8 cellular contexts compared by ENCODE assay signal in genomic region chr2:222368280-222368679, GRCh38. TPM values are rescaled to one million over a fixed set of nuclear protein-coding genes. Genes with fewer than 3 reads are reported as not detected.
A peak's percentile ranks its signal among the peaks of the same experiment; 100 is the strongest.
DNase-seq lines count a peak whose midpoint lies in the region; ATAC-seq, FAIRE-seq and TF ChIP-seq lines count a peak whose summit lies in the region.
"Not testable (repeated sequence)": the region's sequence is repeated elsewhere in the genome, so short reads cannot be mapped to it uniquely, and the experiment has no call there.
"Had no signal": no experiment of that assay in that cellular context is flagged by ENCODE, and none has a peak within 500 bp of the region (broad histone marks: within the 10 kb centered on the region; RNA-seq: fewer than 3 reads in every experiment).

No MANE protein-coding gene starts in this region.

- not testable (repeated sequence) for H3K9me3 ChIP-seq in colonic mucosa; HepG2 (ENCODE audit: low read length)

- intact Hi-C loops in colonic mucosa (cut with DNase I); left ventricle myocardium superior (cut with micrococcal nuclease); HepG2 (cut with micrococcal nuclease; ENCODE audit: unreplicated experiment): not testable (repeated sequence)

- not testable (repeated sequence) for H3K36me3 ChIP-seq in GM23338 (ENCODE audit: insufficient read depth); colonic mucosa; HepG2 (replicated peaks in 1 of 2; ENCODE audit: control insufficient read depth in 1 of 2, insufficient read depth in 2 of 2, low read length in 2 of 2)

- not testable (repeated sequence) for TF ChIP-seq CTCF in GM23338 (conservative IDR thresholded peaks at IDR 0.05; ENCODE audit: low read depth in 2 of 2); colonic mucosa (IDR thresholded peaks at IDR 0.05); HepG2 (CRISPR knock-in tag; IDR thresholded peaks at IDR 0.05); progenitor cell of endocrine pancreas (IDR thresholded peaks at IDR 0.05; ENCODE audit: unreplicated experiment)

- not testable (repeated sequence) for BruUV-seq in HepG2 (replicated peaks; lab: Mats Ljungman, UMichigan)

- POLR2A ChIA-PET in HepG2 (lab: Yijun Ruan, JAX), result not testable (repeated sequence)

- H3K4me1 ChIP-seq in GM23338 (ENCODE audit: insufficient read depth), result peaks cover 11% of the 10 kb centered on the region; the same call in 1 of the 2 replicates
- H3K4me1 ChIP-seq in colonic mucosa, result not testable (repeated sequence)
- H3K4me1 ChIP-seq in HepG2 (ENCODE audit: insufficient read depth, low read length), result peaks cover 12% of the 10 kb centered on the region; the same call in 1 of the 2 replicates

- H3K36me3 Mint-ChIP-seq in GM23338 (ENCODE audit: low read depth), result peaks cover 19% of the 10 kb centered on the region; the same call in 1 of the 3 replicates
- not testable (repeated sequence) for H3K36me3 Mint-ChIP-seq in progenitor cell of endocrine pancreas (ENCODE audit: insufficient read depth)

- H3K9me2 ChIP-seq in GM23338 (ENCODE audit: insufficient read depth), result peaks cover 13% of the 10 kb centered on the region

- 3% methylated on average over 8 of the region's 8 CpGs for WGBS in HepG2 (ENCODE audit: low lambda C conversion rate)

- H3K27ac Mint-ChIP-seq in GM23338, progenitor cell of endocrine pancreas: not testable (repeated sequence)

- peaks cover 14% of the 10 kb centered on the region for H3K9me3 Mint-ChIP-seq in GM23338
- peaks cover 22% of the 10 kb centered on the region for H3K9me3 Mint-ChIP-seq in progenitor cell of endocrine pancreas (ENCODE audit: low read depth)

- not testable (repeated sequence) for FAIRE-seq in HepG2 (lab: Jason Lieb, UNC)

- peak overlapping the region; percentile 70 for H3K4me2 ChIP-seq in GM23338
- not testable (repeated sequence) for H3K4me2 ChIP-seq in HepG2 (ENCODE audit: low read depth, low read length)

- H3K27me3 Mint-ChIP-seq in GM23338 (ENCODE audit: insufficient read depth, low read depth, poor library complexity), result peaks cover 11% of the 10 kb centered on the region
- not testable (repeated sequence) for H3K27me3 Mint-ChIP-seq in progenitor cell of endocrine pancreas

- peaks cover 11% of the 10 kb centered on the region; the same call in 2 of the 3 replicates for H3K4me1 Mint-ChIP-seq in GM23338
- H3K4me1 Mint-ChIP-seq in progenitor cell of endocrine pancreas (ENCODE audit: low read depth), result not testable (repeated sequence)

- in situ Hi-C loops in HepG2 (cut with HindIII; ENCODE audit: extremely low pct_ligation_motif_present, low pct_unique_long_range_greater_than_20kb), result not testable (repeated sequence)

- not testable (repeated sequence) for H4K20me1 ChIP-seq in GM23338 (replicated peaks; ENCODE audit: insufficient read depth); HepG2 (ENCODE audit: insufficient read depth, low read length)

- H3F3A ChIP-seq in GM23338 (replicated peaks; ENCODE audit: low read depth), result not testable (repeated sequence)

- 0 out of 3 replicates have a peak, but pooled peaks have one; percentile 29 for ATAC-seq in GM23338
- not testable (repeated sequence) for ATAC-seq in left ventricle myocardium superior, HepG2

- H3K79me2 ChIP-seq in GM23338 (replicated peaks; ENCODE audit: insufficient read depth); HepG2 (ENCODE audit: insufficient read depth, low read length): not testable (repeated sequence)

- H3K27me3 ChIP-seq in GM23338 (ENCODE audit: insufficient read depth); colonic mucosa; HepG2 (ENCODE audit: control insufficient read depth in 1 of 2, insufficient read depth in 2 of 2, low read length in 2 of 2): not testable (repeated sequence)

- H3K4me3 ChIP-seq in GM23338, result peak overlapping the region; percentile 34
- peak overlapping the region; percentile 10 for H3K4me3 ChIP-seq in colonic mucosa
- H3K4me3 ChIP-seq in HepG2 (replicated peaks in 1 of 3; ENCODE audit: insufficient read depth in 1 of 3, low read depth in 2 of 3, low read length in 3 of 3), result not testable (repeated sequence)

- peak; percentile 52 for DNase-seq in GM23338 (ENCODE audit: low spot score)
- DNase-seq in NCI-H2029 (lab: John Stamatoyannopoulos, UW), result peak; percentile 17
- peak; percentile 23 for DNase-seq in NCI-H748 treated with DMSO at 0.1 percent for 48 hours (lab: John Stamatoyannopoulos, UW)
- DNase-seq in colonic mucosa, result peak; percentile 81
- peak; percentile 19 for DNase-seq in left ventricle myocardium superior
- DNase-seq in HepG2 (ENCODE audit: low spot score), result peak; percentile 12
- DNase-seq in progenitor cell of endocrine pancreas (ENCODE audit: low spot score, unreplicated experiment), result peak; percentile 14

- peak overlapping the region; percentile 91 for H2AFZ ChIP-seq in GM23338
- H2AFZ ChIP-seq in HepG2 (ENCODE audit: low read length), result not testable (repeated sequence)

- H3K4me3 Mint-ChIP-seq in GM23338, result not testable (repeated sequence)
- peak overlapping the region; percentile 33 for H3K4me3 Mint-ChIP-seq in progenitor cell of endocrine pancreas (ENCODE audit: low read depth)

- CTCF ChIA-PET in HepG2 (lab: Yijun Ruan, JAX; ENCODE audit: low intra/inter-chr PET ratio, low total read pairs), result not testable (repeated sequence)

- TF ChIP-seq POLR2A in HepG2 (IDR thresholded peaks at IDR 0.05; ENCODE audit: insufficient read depth in 1 of 2, low read depth in 2 of 2, low read length in 2 of 2), result not testable (repeated sequence)

- not testable (repeated sequence) for TF ChIP-seq EP300 in HepG2 (IDR thresholded peaks at IDR 0.05; ENCODE audit: low read depth in 2 of 2, low read length in 2 of 2); HepG2 (CRISPR knock-in tag; IDR thresholded peaks at IDR 0.05; ENCODE audit: borderline replicate concordance)

- not testable (repeated sequence) for TF ChIP-seq RAD21 in HepG2 (CRISPR knock-in tag; IDR thresholded peaks at IDR 0.05)

- not testable (repeated sequence) for H3K9ac ChIP-seq in colonic mucosa (ENCODE audit: low read depth in 2 of 2, low read length in 2 of 2); HepG2 (ENCODE audit: insufficient read depth, low read depth, low read length)

- H3K27ac ChIP-seq in GM23338 (ENCODE audit: low read depth); HepG2 (ENCODE audit: extremely low read length, insufficient read depth, low read length): not testable (repeated sequence)
- peak overlapping the region; percentile 32 for H3K27ac ChIP-seq in colonic mucosa

TF ChIP-seq in GM23338, 12 proteins besides CTCF, POLR2A, EP300 and RAD21:
- TF ChIP-seq CREB1 (CRISPR knock-in tag; IDR thresholded peaks at IDR 0.05; ENCODE audit: low read depth), result 0 out of 2 replicates have a peak, but pooled peaks have one; percentile 6
TF ChIP-seq in GM23338: peak in this region for 1; not testable (repeated sequence) for 11.

RNA-seq across cellular contexts. Expression of gene SGPP2, which starts 56.1 kb away (rescaled TPM):
- not detected in 2 replicates for total RNA-seq in GM23338 (2014; rRNA removed; shearing (Covaris generic))
- polyA plus RNA-seq in GM23338 (2016; fragmentation: Nextera tagmentation; extraction: Ambion mirVana) (0.08 and 0.09 TPM in 2 replicates), HepG2 (2011; rRNA removed) (not detected in 2 replicates)
- total RNA-seq in colonic mucosa (10 to 100 TPM; 54.0 to 96.5 TPM), left ventricle myocardium superior (30.6 TPM), HepG2 (2016; rRNA removed; fragmentation: Illumina TruSeq; extraction: Trizol) (not detected in 2 replicates), progenitor cell of endocrine pancreas (14.2 and 19.8 TPM in 2 replicates)
- total RNA-seq in HepG2 (2016; cell fraction: cytosol; rRNA removed; fragmentation: Illumina TruSeq; extraction: Trizol; ENCODE audit: low read depth), result not detected in 2 replicates
- not detected in 2 replicates for total RNA-seq in HepG2 (2016; cell fraction: insoluble cytoplasmic fraction; rRNA removed; fragmentation: Illumina TruSeq; extraction: Trizol)
- not detected in 2 replicates for total RNA-seq in HepG2 (2016; cell fraction: membrane; rRNA removed; fragmentation: Illumina TruSeq; extraction: Trizol)
- not detected in 2 replicates for total RNA-seq in HepG2 (2016; cell fraction: nucleus; rRNA removed; fragmentation: Illumina TruSeq; extraction: Trizol)
- polyA plus RNA-seq in HepG2 (2011; cell fraction: cytosol; rRNA removed), result 0.01 TPM in 1 of 2 replicates, not detected in the other
- not detected in 2 replicates for polyA plus RNA-seq in HepG2 (2011; cell fraction: nucleus; rRNA removed)
- 0.08 and 0.21 TPM in 2 replicates for polyA plus RNA-seq in HepG2 (2012)
- not detected in 2 replicates for polyA plus RNA-seq in HepG2 (2016; cell fraction: cytosol; fragmentation: Illumina TruSeq; extraction: Trizol; ENCODE audit: low read depth)
- polyA plus RNA-seq in HepG2 (2016; cell fraction: insoluble cytoplasmic fraction; fragmentation: Illumina TruSeq; extraction: Trizol; ENCODE audit: low read depth), result not detected in 2 replicates
- not detected in 2 replicates for polyA plus RNA-seq in HepG2 (2016; cell fraction: membrane; fragmentation: Illumina TruSeq; extraction: Trizol; ENCODE audit: low read depth)
- not detected in 2 replicates for polyA plus RNA-seq in HepG2 (2016; cell fraction: nucleus; fragmentation: Illumina TruSeq; extraction: Trizol; ENCODE audit: insufficient read depth, low read depth)
- 0.14 TPM in 1 of 2 replicates, not detected in the other for polyA minus RNA-seq in HepG2 (2011; rRNA and poly(A)+ RNA removed; ENCODE audit: low replicate concordance)
- not detected in 2 replicates for polyA minus RNA-seq in HepG2 (2011; cell fraction: cytosol; rRNA and poly(A)+ RNA removed)
- not detected in 2 replicates for polyA minus RNA-seq in HepG2 (2011; cell fraction: nucleus; rRNA and poly(A)+ RNA removed)
- total RNA-seq: SJCRH30 had no signal

Comparison
In these comparisons a context has a peak if more than half of its experiments do, and no peak if none do; other contexts are left out.
1. DNase-seq: peak in every context shown above with its lines; median percentile 81 in colonic mucosa; 52 in GM23338; 23 in NCI-H748 treated with DMSO at 0.1 percent for 48 hours; 19 in left ventricle myocardium superior; 17 in NCI-H2029; 14 in progenitor cell of endocrine pancreas; 12 in HepG2.
2. RNA of gene SGPP2, which starts 56.1 kb away (total RNA-seq): 54.0 to 96.5 TPM in colonic mucosa, 30.6 TPM in left ventricle myocardium superior (single experiment) and 14.2 to 19.8 TPM in progenitor cell of endocrine pancreas; not detected in GM23338 and not detected in HepG2; every median in the first group is over 10 times any median in the second.